Comparison of ENCODE assay signal across 1 cellular context in genomic region chr11:121722431-121723256, GRCh38.
TF ChIP-seq lines count a peak whose summit lies in the region.

No MANE protein-coding gene starts in this region.

TF ChIP-seq in HepG2, 621 proteins besides CTCF, POLR2A, EP300 and RAD21 (continued from another document and continues in another):
- 0 out of 2 replicates have a peak, but pooled peaks have one; percentile 38 for TF ChIP-seq NFAT5 (CRISPR knock-in tag; IDR thresholded peaks at IDR 0.05)
- TF ChIP-seq FOXJ3 (CRISPR knock-in tag; IDR thresholded peaks at IDR 0.05; ENCODE audit: borderline replicate concordance): 0 out of 2 replicates have a peak, but pooled peaks have one; percentile 42
- no peak for TF ChIP-seq GTF2F1 (IDR thresholded peaks at IDR 0.05; ENCODE audit: low read length)
- TF ChIP-seq MEF2D (CRISPR knock-in tag; IDR thresholded peaks at IDR 0.05): peak; percentile 84
- TF ChIP-seq ZIK1 (CRISPR knock-in tag; IDR thresholded peaks at IDR 0.05; ENCODE audit: borderline replicate concordance, low read depth): peak; percentile 90; the same call in 1 of the 2 replicates
- TF ChIP-seq, protein P1, sequence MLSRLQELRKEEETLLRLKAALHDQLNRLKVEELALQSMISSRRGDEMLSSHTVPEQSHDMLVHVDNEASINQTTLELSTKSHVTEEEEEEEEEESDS (CRISPR knock-in tag; IDR thresholded peaks at IDR 0.05; ENCODE audit: borderline replicate concordance): no peak
- no peak for TF ChIP-seq ESRRA (CRISPR knock-in tag; IDR thresholded peaks at IDR 0.05; ENCODE audit: low read depth)
- TF ChIP-seq ZEB1 (IDR thresholded peaks at IDR 0.05; ENCODE audit: insufficient replicate concordance, low read depth): no peak
- no peak for TF ChIP-seq DBP (CRISPR knock-in tag; IDR thresholded peaks at IDR 0.05; ENCODE audit: not compliant biosample characterization)
- no peak for TF ChIP-seq RARG (CRISPR knock-in tag; IDR thresholded peaks at IDR 0.05; ENCODE audit: low read depth)
- peak; percentile 89 for TF ChIP-seq MLXIP (CRISPR knock-in tag; IDR thresholded peaks at IDR 0.05; ENCODE audit: borderline replicate concordance)
- peak; percentile 90 for TF ChIP-seq IKZF4 (CRISPR knock-in tag; IDR thresholded peaks at IDR 0.05; ENCODE audit: borderline replicate concordance, low read depth, not compliant biosample characterization)
- TF ChIP-seq, protein P2, sequence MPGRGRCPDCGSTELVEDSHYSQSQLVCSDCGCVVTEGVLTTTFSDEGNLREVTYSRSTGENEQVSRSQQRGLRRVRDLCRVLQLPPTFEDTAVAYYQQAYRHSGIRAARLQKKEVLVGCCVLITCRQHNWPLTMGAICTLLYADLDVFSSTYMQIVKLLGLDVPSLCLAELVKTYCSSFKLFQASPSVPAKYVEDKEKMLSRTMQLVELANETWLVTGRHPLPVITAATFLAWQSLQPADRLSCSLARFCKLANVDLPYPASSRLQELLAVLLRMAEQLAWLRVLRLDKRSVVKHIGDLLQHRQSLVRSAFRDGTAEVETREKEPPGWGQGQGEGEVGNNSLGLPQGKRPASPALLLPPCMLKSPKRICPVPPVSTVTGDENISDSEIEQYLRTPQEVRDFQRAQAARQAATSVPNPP (CRISPR knock-in tag; IDR thresholded peaks at IDR 0.05): no peak
- TF ChIP-seq, protein P3, sequence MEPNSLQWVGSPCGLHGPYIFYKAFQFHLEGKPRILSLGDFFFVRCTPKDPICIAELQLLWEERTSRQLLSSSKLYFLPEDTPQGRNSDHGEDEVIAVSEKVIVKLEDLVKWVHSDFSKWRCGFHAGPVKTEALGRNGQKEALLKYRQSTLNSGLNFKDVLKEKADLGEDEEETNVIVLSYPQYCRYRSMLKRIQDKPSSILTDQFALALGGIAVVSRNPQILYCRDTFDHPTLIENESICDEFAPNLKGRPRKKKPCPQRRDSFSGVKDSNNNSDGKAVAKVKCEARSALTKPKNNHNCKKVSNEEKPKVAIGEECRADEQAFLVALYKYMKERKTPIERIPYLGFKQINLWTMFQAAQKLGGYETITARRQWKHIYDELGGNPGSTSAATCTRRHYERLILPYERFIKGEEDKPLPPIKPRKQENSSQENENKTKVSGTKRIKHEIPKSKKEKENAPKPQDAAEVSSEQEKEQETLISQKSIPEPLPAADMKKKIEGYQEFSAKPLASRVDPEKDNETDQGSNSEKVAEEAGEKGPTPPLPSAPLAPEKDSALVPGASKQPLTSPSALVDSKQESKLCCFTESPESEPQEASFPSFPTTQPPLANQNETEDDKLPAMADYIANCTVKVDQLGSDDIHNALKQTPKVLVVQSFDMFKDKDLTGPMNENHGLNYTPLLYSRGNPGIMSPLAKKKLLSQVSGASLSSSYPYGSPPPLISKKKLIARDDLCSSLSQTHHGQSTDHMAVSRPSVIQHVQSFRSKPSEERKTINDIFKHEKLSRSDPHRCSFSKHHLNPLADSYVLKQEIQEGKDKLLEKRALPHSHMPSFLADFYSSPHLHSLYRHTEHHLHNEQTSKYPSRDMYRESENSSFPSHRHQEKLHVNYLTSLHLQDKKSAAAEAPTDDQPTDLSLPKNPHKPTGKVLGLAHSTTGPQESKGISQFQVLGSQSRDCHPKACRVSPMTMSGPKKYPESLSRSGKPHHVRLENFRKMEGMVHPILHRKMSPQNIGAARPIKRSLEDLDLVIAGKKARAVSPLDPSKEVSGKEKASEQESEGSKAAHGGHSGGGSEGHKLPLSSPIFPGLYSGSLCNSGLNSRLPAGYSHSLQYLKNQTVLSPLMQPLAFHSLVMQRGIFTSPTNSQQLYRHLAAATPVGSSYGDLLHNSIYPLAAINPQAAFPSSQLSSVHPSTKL (CRISPR knock-in tag; IDR thresholded peaks at IDR 0.05): peak; percentile 84
- no peak for TF ChIP-seq ADNP (CRISPR knock-in tag; IDR thresholded peaks at IDR 0.05)
- TF ChIP-seq, protein P4, sequence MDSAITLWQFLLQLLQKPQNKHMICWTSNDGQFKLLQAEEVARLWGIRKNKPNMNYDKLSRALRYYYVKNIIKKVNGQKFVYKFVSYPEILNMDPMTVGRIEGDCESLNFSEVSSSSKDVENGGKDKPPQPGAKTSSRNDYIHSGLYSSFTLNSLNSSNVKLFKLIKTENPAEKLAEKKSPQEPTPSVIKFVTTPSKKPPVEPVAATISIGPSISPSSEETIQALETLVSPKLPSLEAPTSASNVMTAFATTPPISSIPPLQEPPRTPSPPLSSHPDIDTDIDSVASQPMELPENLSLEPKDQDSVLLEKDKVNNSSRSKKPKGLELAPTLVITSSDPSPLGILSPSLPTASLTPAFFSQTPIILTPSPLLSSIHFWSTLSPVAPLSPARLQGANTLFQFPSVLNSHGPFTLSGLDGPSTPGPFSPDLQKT (CRISPR knock-in tag; IDR thresholded peaks at IDR 0.05; ENCODE audit: borderline replicate concordance): no peak
- TF ChIP-seq SMAD9 (CRISPR knock-in tag; IDR thresholded peaks at IDR 0.05): peak; percentile 92
- TF ChIP-seq GRHL1 (CRISPR knock-in tag; conservative IDR thresholded peaks at IDR 0.05): no peak
- TF ChIP-seq ZBTB7A (CRISPR knock-in tag; IDR thresholded peaks at IDR 0.05): 0 out of 2 replicates have a peak, but pooled peaks have one; percentile 76
- no peak for TF ChIP-seq FOXO4 (CRISPR knock-in tag; conservative IDR thresholded peaks at IDR 0.05)
- no peak for TF ChIP-seq NFYB (CRISPR knock-in tag; IDR thresholded peaks at IDR 0.05)
- TF ChIP-seq ZSCAN30 (CRISPR knock-in tag; IDR thresholded peaks at IDR 0.05): peak; percentile 74; the same call in 1 of the 2 replicates
- TF ChIP-seq SRSF1 (optimal IDR thresholded peaks at IDR 0.05; ENCODE audit: low read depth, low read length): peak; percentile 42
- TF ChIP-seq TAF1 (CRISPR knock-in tag; IDR thresholded peaks at IDR 0.05): no peak
- TF ChIP-seq SATB2 (CRISPR knock-in tag; IDR thresholded peaks at IDR 0.05): peak; percentile 88
- no peak for TF ChIP-seq MED13 (CRISPR knock-in tag; IDR thresholded peaks at IDR 0.05)
- TF ChIP-seq ZNF329 (CRISPR knock-in tag; IDR thresholded peaks at IDR 0.05; ENCODE audit: low read depth): no peak
